Comparison of ENCODE assay signal across 8 cellular contexts in genomic region chr5:150410524-150411244, GRCh38. TPM values are rescaled to one million over a fixed set of nuclear protein-coding genes. Genes with fewer than 3 reads are reported as not detected.
DNase-seq lines count a peak whose midpoint lies in the region; ATAC-seq and TF ChIP-seq lines count a peak whose summit lies in the region.

No MANE protein-coding gene starts in this region.

- H3K36me3 ChIP-seq in right atrium auricular region, result no peaks in the 10 kb centered on the region

- peaks cover 0 to 31% of the 10 kb centered on the region in 2 donors for H3K4me1 ChIP-seq in right atrium auricular region

- ATAC-seq in HG02884 (IDR thresholded peaks at IDR 0.05; ENCODE audit: unreplicated experiment) (no peak), GM21515 (IDR thresholded peaks at IDR 0.05; ENCODE audit: unreplicated experiment) (no peak)

- DNase-seq in ELF-1 (ENCODE audit: low read depth, low spot score) (peak; percentile 68), LHCN-M2 (ENCODE audit: low read depth) (peak; percentile 70), SHP77 treated with DMSO at 0.1 percent for 48 hours (lab: John Stamatoyannopoulos, UW) (peak; percentile 25), anterior cingulate cortex (lab: John Stamatoyannopoulos, UW) (peak in 46 of 58 donors; percentile 14 to 88 (median 47)), right atrium auricular region (ENCODE audit: low spot score) (peak; percentile 69), putamen (ENCODE audit: low spot score) (peak; percentile 84)

- H3K27ac ChIP-seq in right atrium auricular region, result peak overlapping the region; percentile 80 to 84

- TF ChIP-seq CTCF in right atrium auricular region (IDR thresholded peaks at IDR 0.05), result no peak

- H3K27me3 ChIP-seq in right atrium auricular region, result no peaks in the 10 kb centered on the region

- H3K4me3 ChIP-seq in right atrium auricular region, result peak overlapping the region in 1 of 2 donors; percentile 50

- H3K9me3 ChIP-seq in right atrium auricular region, result no peaks in the 10 kb centered on the region

RNA-seq across cellular contexts. Expression of gene CD74, which starts 2.0 kb away (rescaled TPM):
- total RNA-seq in LHCN-M2 (2014; rRNA removed) (1.1 and 2.6 TPM in 2 replicates), right atrium auricular region (100 to 1,000 TPM; 268 to 424 TPM)
- 0.22 TPM for polyA plus RNA-seq in LHCN-M2 (2012)

RNA-seq across cellular contexts. Expression of gene RPS14, which starts 38.9 kb away (rescaled TPM):
- total RNA-seq in LHCN-M2 (2014; rRNA removed) (2,061 and 2,574 TPM in 2 replicates), right atrium auricular region (1,000 to 10,000 TPM; 1,334 to 2,461 TPM)
- 3,886 TPM for polyA plus RNA-seq in LHCN-M2 (2012)

RNA-seq across cellular contexts. Expression of gene TCOF1, which starts 53.2 kb away (rescaled TPM):
- total RNA-seq in LHCN-M2 (2014; rRNA removed) (40.1 and 42.3 TPM in 2 replicates), right atrium auricular region (10 to 100 TPM; 17.5 to 18.1 TPM)
- 21.8 TPM for polyA plus RNA-seq in LHCN-M2 (2012)

Comparison
In these comparisons a context has a peak if more than half of its experiments do, and no peak if none do; other contexts are left out.
1. DNase-seq: peak in every context shown above with its lines; median percentile 84 in putamen; 70 in LHCN-M2; 69 in right atrium auricular region; 68 in ELF-1; 47 in anterior cingulate cortex; 25 in SHP77 treated with DMSO at 0.1 percent for 48 hours.
2. RNA of gene CD74, which starts 2.0 kb away (total RNA-seq): 268 to 424 TPM in right atrium auricular region; 1.1 to 2.6 TPM in LHCN-M2; every median in the first group is over 10 times any median in the second.